ENCODE assay signal across 8 cellular contexts in the genomic region with DNA sequence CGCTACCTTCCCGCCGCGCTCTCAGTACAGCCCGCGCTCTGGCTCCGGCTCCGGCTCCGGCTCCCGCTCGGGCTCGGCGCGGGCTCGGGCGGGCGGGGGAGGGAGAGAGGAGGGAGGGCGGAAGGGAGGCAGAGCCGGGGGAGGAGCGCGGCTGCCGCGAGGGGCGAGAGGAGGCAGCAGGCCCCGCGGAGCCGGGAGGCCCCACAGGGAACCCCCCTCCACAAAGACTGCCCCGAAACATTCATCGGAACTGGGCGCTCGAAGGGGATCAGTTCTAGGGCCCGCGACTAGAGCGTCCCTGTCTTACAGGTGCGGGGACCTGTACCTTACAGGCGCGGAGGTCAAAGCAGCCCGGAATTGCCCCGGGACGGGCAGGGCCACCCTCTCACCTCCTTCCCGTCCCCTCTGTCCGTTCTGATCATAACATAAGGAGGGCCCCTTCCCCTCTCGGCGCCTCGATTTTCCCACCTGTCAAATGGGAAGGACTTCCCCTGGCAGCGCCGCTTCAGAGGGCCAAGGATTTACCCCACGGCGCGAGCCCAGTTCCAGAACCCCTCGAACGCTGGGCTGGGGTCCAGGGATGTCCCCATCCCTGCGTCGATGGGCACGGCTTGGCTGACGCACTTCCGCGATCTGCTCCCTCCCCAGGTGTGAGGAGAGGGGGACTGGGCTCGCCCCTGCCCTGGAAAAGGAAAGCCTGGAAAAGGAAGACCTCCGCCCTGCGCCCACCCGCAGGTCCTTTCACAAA. TPM values are rescaled to one million over a fixed set of nuclear protein-coding genes. Genes with fewer than 3 reads are reported as not detected.
DNase-seq lines count a peak whose midpoint lies in the region; ATAC-seq and TF ChIP-seq lines count a peak whose summit lies in the region.

A gene (minus strand): TSS at position 40 of the 748 bp plus-strand sequence. CDS start 407 bp downstream, outside the sequence.

- POLR2A ChIA-PET in BJ (lab: Charles Lee) = interaction anchor here (0.6 to 0.7 kb wide), 2 partner anchors 32 to 258 kb away, joined by 5 to 9 read pairs; a partner anchor contains a TSS

- no peak within 1 kb of the TSS for H3K27ac Mint-ChIP-seq in activated CD8-positive, alpha-beta memory T cell treated with anti-CD3 and anti-CD28 coated beads, Interleukin-2, amount 10 ng/mL, durations not matched to agents 7 days and 5 days

- no peak for DNase-seq in BJ (ENCODE audit: low read depth)
- peak; percentile 63 for DNase-seq in activated CD8-positive, alpha-beta memory T cell treated with anti-CD3 and anti-CD28 coated beads, Interleukin-2, amount 10 ng/mL, durations not matched to agents 7 days and 5 days
- DNase-seq in ovary = peak; percentile 32 to 71 (median 59)
- DNase-seq in LoVo (ENCODE audit: low spot score) = no peak
- DNase-seq in GOT3 (lab: John Stamatoyannopoulos, UW) = no peak

- H3K4me3 Mint-ChIP-seq in activated CD8-positive, alpha-beta memory T cell treated with anti-CD3 and anti-CD28 coated beads, Interleukin-2, amount 10 ng/mL, durations not matched to agents 7 days and 5 days = no peak within 1 kb of the TSS

- H3K4me1 ChIP-seq in esophagus (ENCODE audit: control insufficient read depth in 2 of 2, insufficient read depth in 2 of 2, low read length in 1 of 2) = peaks cover 6 to 17% of the 10 kb centered on the region in 2 donors
- H3K4me1 ChIP-seq in ovary (ENCODE audit: insufficient read depth) = peaks cover 11% of the 10 kb centered on the region

- H3K4me3 ChIP-seq in BJ (ENCODE audit: low read depth, low read length) (0 out of 2 replicates have a peak within 1 kb of the TSS, but pooled peaks have one; percentile 12), esophagus (ENCODE audit: low read depth in 1 of 2, low read length in 2 of 2) (peak within 1 kb of the TSS; percentile 21 to 46), ovary (no peak within 1 kb of the TSS)

- no peaks in the 10 kb centered on the region for H3K36me3 Mint-ChIP-seq in activated CD8-positive, alpha-beta memory T cell treated with anti-CD3 and anti-CD28 coated beads, Interleukin-2, amount 10 ng/mL, durations not matched to agents 7 days and 5 days

- TF ChIP-seq CTCF in BJ (IDR thresholded peaks at IDR 0.05; ENCODE audit: insufficient read depth, low read depth, low read length) (no peak), ovary (IDR thresholded peaks at IDR 0.05) (no peak)

- peaks cover 13% of the 10 kb centered on the region for H3K4me1 Mint-ChIP-seq in activated CD8-positive, alpha-beta memory T cell treated with anti-CD3 and anti-CD28 coated beads, Interleukin-2, amount 10 ng/mL, durations not matched to agents 7 days and 5 days

- TF ChIP-seq POLR2A in ovary (IDR thresholded peaks at IDR 0.05) = no peak

- CTCF ChIA-PET in BJ (lab: Yijun Ruan, JAX) = interaction anchor here (0.7 kb wide), 1 partner anchor 11 kb away, joined by 4 read pairs; no protein-coding TSS in a partner anchor
- CTCF ChIA-PET in activated CD8-positive, alpha-beta memory T cell treated with anti-CD3 and anti-CD28 coated beads, Interleukin-2, amount 10 ng/mL, durations not matched to agents 7 days and 5 days (lab: Charles Lee) = interaction anchor here (1.6 kb wide), 1 partner anchor 26 kb away, joined by 8 read pairs; no protein-coding TSS in a partner anchor

- no peaks in the 10 kb centered on the region for H3K9me3 Mint-ChIP-seq in activated CD8-positive, alpha-beta memory T cell treated with anti-CD3 and anti-CD28 coated beads, Interleukin-2, amount 10 ng/mL, durations not matched to agents 7 days and 5 days (ENCODE audit: low read depth)

- H3K27me3 ChIP-seq in BJ (ENCODE audit: control insufficient read depth, insufficient read depth, low read length) (peaks cover 45% of the 10 kb centered on the region), esophagus (ENCODE audit: control insufficient read depth in 1 of 2, insufficient read depth in 2 of 2, low read length in 2 of 2) (peaks cover 9 to 26% of the 10 kb centered on the region in 2 donors), ovary (peaks cover 6% of the 10 kb centered on the region)

- H3K27ac ChIP-seq in esophagus (ENCODE audit: low read depth in 2 of 2, low read length in 1 of 2) = no peak within 1 kb of the TSS
- H3K27ac ChIP-seq in ovary = no peak within 1 kb of the TSS

- TF ChIP-seq EP300 in ovary (IDR thresholded peaks at IDR 0.05) = no peak

- H3K9me3 ChIP-seq in esophagus (ENCODE audit: control insufficient read depth in 2 of 2, insufficient read depth in 1 of 2, low read depth in 1 of 2, low read length in 1 of 2) (no peaks in the 10 kb centered on the region), ovary (no peaks in the 10 kb centered on the region)

- H3K36me3 ChIP-seq in BJ (ENCODE audit: control insufficient read depth, insufficient read depth, low read length) (no peaks in the 10 kb centered on the region), esophagus (ENCODE audit: control insufficient read depth in 2 of 2, insufficient read depth in 2 of 2, low read length in 1 of 2) (no peaks in the 10 kb centered on the region), ovary (no peaks in the 10 kb centered on the region)

- peaks cover 51% of the 10 kb centered on the region for H3K27me3 Mint-ChIP-seq in activated CD8-positive, alpha-beta memory T cell treated with anti-CD3 and anti-CD28 coated beads, Interleukin-2, amount 10 ng/mL, durations not matched to agents 7 days and 5 days

- 10 to 12% methylated on average over 44 to 62 of the region's 62 CpGs for WGBS in esophagus, 2 donors
- WGBS in ovary, 3 donors = 3 to 10% (median 8%) methylated on average over 22 to 62 of the region's 62 CpGs

- ATAC-seq in HG03066 (IDR thresholded peaks at IDR 0.05; ENCODE audit: low read depth, unreplicated experiment) (peak; percentile 27), HG02870 (IDR thresholded peaks at IDR 0.05; ENCODE audit: unreplicated experiment) (no peak)
- peak; percentile 58 for ATAC-seq in activated CD8-positive, alpha-beta memory T cell treated with anti-CD3 and anti-CD28 coated beads, Interleukin-2, amount 10 ng/mL, durations not matched to agents 7 days and 5 days

- intact Hi-C loops in ovary (cut with DNase I) = no loop called here

RNA-seq across cellular contexts. Expression of the gene that starts here (rescaled TPM):
- not detected in 2 replicates for polyA plus RNA-seq in BJ (2011; rRNA removed)
- not detected in 2 replicates for polyA minus RNA-seq in BJ (2011; rRNA and poly(A)+ RNA removed)
- under 1 TPM; 0.30 to 0.70 TPM for total RNA-seq in activated CD8-positive, alpha-beta memory T cell treated with anti-CD3 and anti-CD28 coated beads, Interleukin-2, amount 10 ng/mL, durations not matched to agents 7 days and 5 days
- under 1 TPM in 1 of 2 donors, not detected in 1; 0.07 TPM for polyA plus RNA-seq in esophagus
- under 1 TPM in 1 of 7 donors, not detected in 6; 0.46 TPM for total RNA-seq in ovary
- not detected for polyA plus RNA-seq in ovary

Comparison
In these comparisons a context has a peak if more than half of its experiments do, and no peak if none do; other contexts are left out.
1. Peak in DNase-seq and ATAC-seq in activated CD8-positive, alpha-beta memory T cell treated with anti-CD3 and anti-CD28 coated beads, Interleukin-2, amount 10 ng/mL, durations not matched to agents 7 days and 5 days; RNA of the gene not detected or under 1 TPM.
2. Peak in DNase-seq in ovary; RNA of the gene not detected or under 1 TPM.